ENCODE assay signal across 27 cellular contexts in the genomic region with DNA sequence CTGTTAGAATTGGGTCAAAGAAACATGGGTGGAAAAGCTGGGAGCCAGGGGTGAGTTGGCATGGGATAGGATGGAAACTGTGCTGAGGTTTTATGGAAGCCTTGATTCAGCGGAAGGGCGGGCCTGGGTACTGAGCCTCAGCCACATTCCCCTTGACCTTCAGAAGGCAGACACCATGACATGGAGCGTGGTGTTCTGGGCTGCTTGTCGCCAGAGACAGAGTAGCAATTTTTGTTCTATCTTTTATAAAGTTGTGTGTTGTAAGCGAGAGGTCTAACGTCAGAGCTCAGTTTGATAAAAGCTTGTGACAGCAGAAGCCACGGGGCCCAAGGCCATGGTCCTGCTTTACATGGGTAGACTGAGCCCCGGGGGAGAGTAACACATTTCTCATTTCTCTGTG.
"Had no signal": no experiment of that assay in that cellular context is flagged by ENCODE, and none has a peak within 500 bp of the region (broad histone marks: within the 10 kb centered on the region; RNA-seq: fewer than 3 reads in every experiment).

No MANE protein-coding gene starts in this region.

- H3K9me3 ChIP-seq: stomach, suprapubic skin, thoracic aorta, thyroid gland, tibial artery, tibial nerve, transverse colon, upper lobe of left lung, upper lobe of right lung, uterus, vagina had no signal

- H3K4me1 ChIP-seq: upper lobe of right lung, uterus had no signal

- H3K27me3 ChIP-seq: thyroid gland, tibial artery, uterus, vagina had no signal

- H3K4me3 ChIP-seq: stomach, suprapubic skin, thoracic aorta, thyroid gland, tibial artery, tibial nerve, transverse colon, upper lobe of left lung, upper lobe of right lung, uterus, vagina had no signal

- ATAC-seq: stimulated activated effector memory CD8-positive, alpha-beta T cell treated with anti-CD3 and anti-CD28 coated beads, Interleukin-12 subunit alpha, Interleukin-12 subunit beta, amount 100 ng/mL, for 72 hours; stimulated activated memory B cell treated with anti-CD40 and anti-IgM and Interleukin-4, amounts not matched to agents 10 μg/mL and 1 μg/mL and 100 μg/mL, for 72 hours; stimulated activated naive B cell treated with anti-CD40 and anti-IgM and Interleukin-4, amounts not matched to agents 10 μg/mL and 1 μg/mL and 100 μg/mL, for 72 hours; stimulated activated naive CD8-positive, alpha-beta T cell treated with anti-CD3 and anti-CD28 coated beads, Interleukin-15, amount 100 ng/mL, for 72 hours; stimulated activated naive CD8-positive, alpha-beta T cell treated with anti-CD3 and anti-CD28 coated beads, Interleukin-15, Interleukin-2, amounts not matched to agents 100 U/mL and 50 U/mL, for 24 hours; upper lobe of right lung had no signal

- H3K4me1 Mint-ChIP-seq: stimulated activated effector memory CD8-positive, alpha-beta T cell treated with anti-CD3 and anti-CD28 coated beads, Interleukin-12 subunit alpha, Interleukin-12 subunit beta, amount 100 ng/mL, for 72 hours; stimulated activated memory B cell treated with anti-CD40 and anti-IgM and Interleukin-4, amounts not matched to agents 10 μg/mL and 1 μg/mL and 100 μg/mL, for 72 hours had no signal

- H3K27ac ChIP-seq: stomach, suprapubic skin, thoracic aorta, thyroid gland, tibial artery, tibial nerve, transverse colon, upper lobe of left lung, upper lobe of right lung, uterus, vagina had no signal

- H3K36me3 Mint-ChIP-seq: stimulated activated effector memory CD8-positive, alpha-beta T cell treated with anti-CD3 and anti-CD28 coated beads, Interleukin-12 subunit alpha, Interleukin-12 subunit beta, amount 100 ng/mL, for 72 hours; stimulated activated memory B cell treated with anti-CD40 and anti-IgM and Interleukin-4, amounts not matched to agents 10 μg/mL and 1 μg/mL and 100 μg/mL, for 72 hours; type B pancreatic cell had no signal

- DNase-seq: stimulated activated CD4-positive, alpha-beta T cell treated with anti-CD3 and anti-CD28 coated beads, Interleukin-2, amount 100 ng/mL, for 48 hours; stimulated activated CD4-positive, alpha-beta T cell treated with anti-CD3 and anti-CD28 coated beads, Interleukin-4, amount 100 ng/mL, for 1 hour; stimulated activated CD4-positive, alpha-beta T cell treated with anti-CD3 and anti-CD28 coated beads, Interleukin-4, amount 100 ng/mL, for 24 hours; stimulated activated CD4-positive, alpha-beta T cell treated with anti-CD3 and anti-CD28 coated beads, Interleukin-4, amount 100 ng/mL, for 4 hours; stimulated activated CD8-positive, alpha-beta memory T cell treated with anti-CD3 and anti-CD28 coated beads, Interleukin-4, amount 100 ng/mL, for 48 hours; stimulated activated naive B cell treated with anti-CD40 and anti-IgM and Interleukin-4, amounts not matched to agents 10 μg/mL and 1 μg/mL and 100 μg/mL, for 72 hours; stimulated activated naive CD4-positive, alpha-beta T cell; stimulated activated naive CD4-positive, alpha-beta T cell treated with Interleukin-2 at 50 U/mL for 16 hours; stimulated activated naive CD8-positive, alpha-beta T cell treated with anti-CD3 and anti-CD28 coated beads, Interleukin-15, amount 100 ng/mL, for 72 hours; stimulated activated naive CD8-positive, alpha-beta T cell treated with anti-CD3 and anti-CD28 coated beads, Interleukin-15, Interleukin-2, amounts not matched to agents 100 U/mL and 50 U/mL, for 24 hours; stomach; substantia nigra; thyroid gland; tibial artery; transverse colon; trophoblast cell; upper lobe of left lung; upper lobe of right lung; uterus had no signal

- H3K4me3 Mint-ChIP-seq: stimulated activated effector memory CD8-positive, alpha-beta T cell treated with anti-CD3 and anti-CD28 coated beads, Interleukin-12 subunit alpha, Interleukin-12 subunit beta, amount 100 ng/mL, for 72 hours; stimulated activated memory B cell treated with anti-CD40 and anti-IgM and Interleukin-4, amounts not matched to agents 10 μg/mL and 1 μg/mL and 100 μg/mL, for 72 hours; stimulated activated naive B cell treated with anti-CD40 and anti-IgM and Interleukin-4, amounts not matched to agents 10 μg/mL and 1 μg/mL and 100 μg/mL, for 72 hours; stimulated activated naive CD8-positive, alpha-beta T cell treated with anti-CD3 and anti-CD28 coated beads, Interleukin-15, amount 100 ng/mL, for 72 hours; stimulated activated naive CD8-positive, alpha-beta T cell treated with anti-CD3 and anti-CD28 coated beads, Interleukin-15, Interleukin-2, amounts not matched to agents 100 ng/mL and 50 ng/mL, for 24 hours; type B pancreatic cell had no signal

- H3K27ac Mint-ChIP-seq: stimulated activated effector memory CD8-positive, alpha-beta T cell treated with anti-CD3 and anti-CD28 coated beads, Interleukin-12 subunit alpha, Interleukin-12 subunit beta, amount 100 ng/mL, for 72 hours; stimulated activated memory B cell treated with anti-CD40 and anti-IgM and Interleukin-4, amounts not matched to agents 10 μg/mL and 1 μg/mL and 100 μg/mL, for 72 hours; stimulated activated naive B cell treated with anti-CD40 and anti-IgM and Interleukin-4, amounts not matched to agents 10 μg/mL and 1 μg/mL and 100 μg/mL, for 72 hours; stimulated activated naive CD8-positive, alpha-beta T cell treated with anti-CD3 and anti-CD28 coated beads, Interleukin-15, Interleukin-2, amounts not matched to agents 100 ng/mL and 50 ng/mL, for 24 hours; type B pancreatic cell had no signal

- H3K9me3 Mint-ChIP-seq: stimulated activated effector memory CD8-positive, alpha-beta T cell treated with anti-CD3 and anti-CD28 coated beads, Interleukin-12 subunit alpha, Interleukin-12 subunit beta, amount 100 ng/mL, for 72 hours; stimulated activated memory B cell treated with anti-CD40 and anti-IgM and Interleukin-4, amounts not matched to agents 10 μg/mL and 1 μg/mL and 100 μg/mL, for 72 hours; stimulated activated naive B cell treated with anti-CD40 and anti-IgM and Interleukin-4, amounts not matched to agents 10 μg/mL and 1 μg/mL and 100 μg/mL, for 72 hours; stimulated activated naive CD8-positive, alpha-beta T cell treated with anti-CD3 and anti-CD28 coated beads, Interleukin-15, amount 100 ng/mL, for 72 hours; stimulated activated naive CD8-positive, alpha-beta T cell treated with anti-CD3 and anti-CD28 coated beads, Interleukin-15, Interleukin-2, amounts not matched to agents 100 ng/mL and 50 ng/mL, for 24 hours; type B pancreatic cell had no signal

- H3K36me3 ChIP-seq: stomach, suprapubic skin, thoracic aorta, thyroid gland, tibial artery, tibial nerve, transverse colon, upper lobe of left lung, upper lobe of right lung, uterus, vagina had no signal
